Comparison of ENCODE assay signal across 22 cellular contexts in genomic region chr18:56421641-56422040, GRCh38.
DNase-seq lines count a peak whose midpoint lies in the region; ATAC-seq, FAIRE-seq and TF ChIP-seq lines count a peak whose summit lies in the region.
"Had no signal": no experiment of that assay in that cellular context is flagged by ENCODE, and none has a peak within 500 bp of the region (broad histone marks: within the 10 kb centered on the region; RNA-seq: fewer than 3 reads in every experiment).

No MANE protein-coding gene starts in this region.

- no peak overlapping the region for H3K27ac Mint-ChIP-seq in osteocyte (ENCODE audit: unreplicated experiment)
- H3K27ac Mint-ChIP-seq: CD4-positive, alpha-beta T cell had no signal

- no peak overlapping the region for H3K14ac ChIP-seq in H1 (ENCODE audit: insufficient read length)

- H3K4ac ChIP-seq in H1 (replicated peaks; ENCODE audit: insufficient read length, low read depth, low read length), result no peak overlapping the region

- FAIRE-seq in D721Med (lab: Jason Lieb, UNC) (peak; percentile 95), H1 (lab: Jason Lieb, UNC) (no peak)
- FAIRE-seq: A549, GM12892 had no signal

- H3K9ac ChIP-seq in H1 (replicated peaks in 1 of 4; ENCODE audit: extremely low read depth in 1 of 4, low read depth in 3 of 4, low read length in 3 of 4), result no peak overlapping the region
- H3K9ac ChIP-seq: BLaER1 treated with 17β-estradiol and CSF1 and Interleukin-3, amounts not matched to agents 10 nM and 100 nM had no signal

- H3K9me3 ChIP-seq in H1 (ENCODE audit: insufficient read depth in 2 of 2, low read depth in 1 of 2, low read length in 1 of 2) (no peaks in the 10 kb centered on the region; a peak in 1 of 4 replicates), heart right ventricle (peaks cover 0 to 6% (median 0%) of the 10 kb centered on the region in 11 donors), testis (no peaks in the 10 kb centered on the region)
- H3K9me3 ChIP-seq: A549, BE2C had no signal

- peak overlapping the region; percentile 79; the same call in 1 of the 2 replicates for H2BK5ac ChIP-seq in H1 (ENCODE audit: low read depth, low read length)

- no peak overlapping the region for H3K56ac ChIP-seq in H1 (replicated peaks; ENCODE audit: insufficient read length, low read depth, low read length)

- ATAC-seq in foreskin keratinocyte, result peak; percentile 49
- ATAC-seq in heart right ventricle, result no peak
- ATAC-seq: A549 had no signal

- POLR2A ChIA-PET in H1 (lab: Charles Lee; ENCODE audit: partially characterized antibody), result no interaction called here

- no peak for TF ChIP-seq EP300 in H1 (IDR thresholded peaks at IDR 0.05; ENCODE audit: borderline replicate concordance in 1 of 2, low read depth in 2 of 2, low read length in 2 of 2)

- H3K27me3 ChIP-seq in H1 (replicated peaks in 1 of 4; ENCODE audit: control insufficient read depth in 3 of 4, extremely low read depth in 1 of 4, insufficient read depth in 3 of 4, low read length in 3 of 4) (no peaks in the 10 kb centered on the region), foreskin keratinocyte (no peaks in the 10 kb centered on the region), heart right ventricle (no peaks in the 10 kb centered on the region), testis (no peaks in the 10 kb centered on the region)
- H3K27me3 ChIP-seq: BE2C; BLaER1 treated with 17β-estradiol and CSF1 and Interleukin-3, amounts not matched to agents 10 nM and 100 nM had no signal

- no peak overlapping the region for H2BK20ac ChIP-seq in H1 (ENCODE audit: low read length)

- no peaks in the 10 kb centered on the region for H3K4me1 Mint-ChIP-seq in osteocyte (ENCODE audit: unreplicated experiment)
- H3K4me1 Mint-ChIP-seq: CD14-positive monocyte; CD8-positive, alpha-beta memory T cell had no signal

- H2AK5ac ChIP-seq in H1 (ENCODE audit: low read depth, low read length), result 0 out of 2 replicates have a peak overlapping the region, but pooled peaks have one; percentile 68

- WGBS in H1 (ENCODE audit: extremely low coverage in 1 of 2, insufficient coverage in 1 of 2, insufficient read length in 1 of 2, insufficient replicate concordance in 2 of 2, low coverage in 1 of 2, low lambda C conversion rate in 2 of 2, missing lambda C conversion rate in 1 of 2), 2 experiments, result 87% methylated on average over 2 of the region's 2 CpGs; no CpG with 5 or more reads in 1 of the 2 experiments
- WGBS in heart right ventricle, 2 donors, result 93 to 97% methylated on average over 2 of the region's 2 CpGs
- WGBS in testis, 2 donors, result 85 to 92% methylated on average over 2 of the region's 2 CpGs

- H3K9me3 Mint-ChIP-seq in osteocyte (ENCODE audit: unreplicated experiment), result no peaks in the 10 kb centered on the region
- H3K9me3 Mint-ChIP-seq: CD4-positive, alpha-beta T cell had no signal

- H2BK12ac ChIP-seq in H1 (ENCODE audit: low read depth, low read length), result no peak overlapping the region

- no peak overlapping the region for H3K4me2 ChIP-seq in H1 (ENCODE audit: insufficient read depth in 1 of 2, low read depth in 2 of 2, low read length in 2 of 2)
- H3K4me2 ChIP-seq: A549; BLaER1 treated with 17β-estradiol and CSF1 and Interleukin-3, amounts not matched to agents 10 nM and 100 nM had no signal

- no peaks in the 10 kb centered on the region for H3K23me2 ChIP-seq in H1 (ENCODE audit: low read depth, low read length)

- TF ChIP-seq RAD21 in H1 (IDR thresholded peaks at IDR 0.05 in 1 of 2, conservative IDR thresholded peaks at IDR 0.05 in 1 of 2; ENCODE audit: low read depth in 2 of 2, low read length in 2 of 2), result no peak

- no peak overlapping the region for H3K4me3 ChIP-seq in H1 (ENCODE audit: extremely low read depth in 1 of 4, insufficient read depth in 2 of 4, low read depth in 3 of 4, low read length in 4 of 4)
- H3K4me3 ChIP-seq in heart right ventricle, result no peak overlapping the region
- no peak overlapping the region for H3K4me3 ChIP-seq in testis
- H3K4me3 ChIP-seq: A549; BLaER1 treated with 17β-estradiol and CSF1 and Interleukin-3, amounts not matched to agents 10 nM and 100 nM had no signal

- CTCF ChIA-PET in H1 (lab: Charles Lee; ENCODE audit: partially characterized antibody), result no interaction called here

- H3K36me3 ChIP-seq in H1 (ENCODE audit: control insufficient read depth in 2 of 4, insufficient read depth in 4 of 4, low read length in 3 of 4) (no peaks in the 10 kb centered on the region), heart right ventricle (no peaks in the 10 kb centered on the region), testis (ENCODE audit: low read depth, missing control alignments) (no peaks in the 10 kb centered on the region)
- H3K36me3 ChIP-seq: BE2C; BLaER1 treated with 17β-estradiol and CSF1 and Interleukin-3, amounts not matched to agents 10 nM and 100 nM had no signal

- H4K8ac ChIP-seq in H1 (ENCODE audit: extremely low read depth, insufficient read depth, low read length), result no peak overlapping the region

- DNase-seq in D721Med (ENCODE audit: insufficient read length, low spot score), result no peak
- peak; percentile 23 for DNase-seq in HT1080 (ENCODE audit: low read depth)
- no peak for DNase-seq in H1 (ENCODE audit: low read depth in 1 of 2, low spot score in 2 of 2)
- DNase-seq in foreskin keratinocyte, result peak; percentile 16 to 35
- DNase-seq in heart right ventricle, result no peak
- no peak for DNase-seq in testis
- no peak for DNase-seq in osteocyte (ENCODE audit: extremely low spot score, unreplicated experiment)
- DNase-seq: 8988T; ACHN; AML-193; BE2C; CD4-positive, alpha-beta T cell; CD8-positive, alpha-beta memory T cell; DMS53; DMS79 treated with DMSO at 0.1 percent for 48 hours; GOT3; H7; HCEC 1CT had no signal

- no peak overlapping the region for H3K18ac ChIP-seq in H1 (ENCODE audit: extremely low read depth, low read length)

- H3K36me3 Mint-ChIP-seq in osteocyte (ENCODE audit: unreplicated experiment), result no peaks in the 10 kb centered on the region
- H3K36me3 Mint-ChIP-seq: CD14-positive monocyte; CD8-positive, alpha-beta memory T cell had no signal

- no peak overlapping the region for H3K4me3 Mint-ChIP-seq in osteocyte (ENCODE audit: unreplicated experiment)
- H3K4me3 Mint-ChIP-seq: CD14-positive monocyte; CD4-positive, alpha-beta T cell; CD8-positive, alpha-beta memory T cell had no signal

- no peak overlapping the region for H4K5ac ChIP-seq in H1 (ENCODE audit: insufficient read length, low read depth, low read length)

- H3K23ac ChIP-seq in H1 (ENCODE audit: insufficient read length), result no peak overlapping the region

- peak overlapping the region; percentile 36 for H4K91ac ChIP-seq in H1 (replicated peaks; ENCODE audit: insufficient read length, low read length)

- H2BK120ac ChIP-seq in H1 (replicated peaks; ENCODE audit: low read depth, low read length), result peak overlapping the region; percentile 90

- H2AFZ ChIP-seq in H1 (ENCODE audit: low read length), result no peak overlapping the region

- TF ChIP-seq POLR2A in H1 (IDR thresholded peaks at IDR 0.05; ENCODE audit: control extremely low read depth in 1 of 2, low read depth in 2 of 2, low read length in 2 of 2) (no peak), testis (IDR thresholded peaks at IDR 0.05) (no peak)

- no peaks in the 10 kb centered on the region for H3K79me2 ChIP-seq in H1 (ENCODE audit: control insufficient read depth in 1 of 2, insufficient read depth in 2 of 2, low read length in 2 of 2)

- H2BK15ac ChIP-seq in H1 (ENCODE audit: low read length), result no peak overlapping the region

- TF ChIP-seq CTCF in D721Med (IDR thresholded peaks at IDR 0.05; ENCODE audit: insufficient read depth, missing control alignments) (no peak), H1 (IDR thresholded peaks at IDR 0.05; ENCODE audit: control extremely low read depth in 1 of 3, insufficient read depth in 1 of 3, low read depth in 1 of 3, low read length in 3 of 3) (no peak), foreskin keratinocyte (conservative IDR thresholded peaks at IDR 0.05) (no peak), heart right ventricle (IDR thresholded peaks at IDR 0.05) (no peak), testis (IDR thresholded peaks at IDR 0.05) (no peak), osteocyte (IDR thresholded peaks at IDR 0.05) (no peak)

- H3K27me3 Mint-ChIP-seq in osteocyte (ENCODE audit: unreplicated experiment), result peaks cover 5% of the 10 kb centered on the region
- H3K27me3 Mint-ChIP-seq: CD4-positive, alpha-beta T cell had no signal

- no peak overlapping the region for H3K27ac ChIP-seq in H1 (ENCODE audit: low read depth, low read length)
- H3K27ac ChIP-seq in foreskin keratinocyte, result no peak overlapping the region
- no peak overlapping the region for H3K27ac ChIP-seq in heart right ventricle
- H3K27ac ChIP-seq in testis, result no peak overlapping the region
- H3K27ac ChIP-seq: A549; BLaER1 treated with 17β-estradiol and CSF1 and Interleukin-3, amounts not matched to agents 10 nM and 100 nM had no signal

- H3K4me1 ChIP-seq in H1 (replicated peaks in 1 of 4; ENCODE audit: control insufficient read depth in 3 of 4, insufficient read depth in 4 of 4, low read length in 3 of 4) (peaks cover 0 to 6% (median 1%) of the 10 kb centered on the region in 4 experiments; a peak in 1 of 7 replicates), foreskin keratinocyte (no peaks in the 10 kb centered on the region), heart right ventricle (no peaks in the 10 kb centered on the region), testis (no peaks in the 10 kb centered on the region)
- H3K4me1 ChIP-seq: A549; BE2C; BLaER1 treated with 17β-estradiol and CSF1 and Interleukin-3, amounts not matched to agents 10 nM and 100 nM had no signal

- H4K20me1 ChIP-seq in H1 (replicated peaks in 1 of 2; ENCODE audit: control insufficient read depth in 1 of 2, insufficient read depth in 2 of 2, low read length in 2 of 2), result no peaks in the 10 kb centered on the region
- H4K20me1 ChIP-seq: BLaER1 treated with 17β-estradiol and CSF1 and Interleukin-3, amounts not matched to agents 10 nM and 100 nM had no signal

- H3K79me1 ChIP-seq in H1 (ENCODE audit: low read depth, low read length), result no peaks in the 10 kb centered on the region

- intact Hi-C loops in heart right ventricle (cut with DNase I), result no loop called here
- intact Hi-C loops in testis (cut with DNase I; ENCODE audit: low total_unique reads), result no loop called here

TF ChIP-seq in H1, 55 proteins besides CTCF, POLR2A, EP300 and RAD21:
- TF ChIP-seq SRF (IDR thresholded peaks at IDR 0.05; ENCODE audit: low read depth, low read length), result no peak
- no peak for TF ChIP-seq ZNF274 (IDR thresholded peaks at IDR 0.05; ENCODE audit: borderline replicate concordance, extremely low read depth, low read length)
- no peak for TF ChIP-seq SIN3A (conservative IDR thresholded peaks at IDR 0.05 in 1 of 2, IDR thresholded peaks at IDR 0.05 in 1 of 2; ENCODE audit: low read depth in 1 of 2, low read length in 2 of 2)
- TF ChIP-seq TBP (IDR thresholded peaks at IDR 0.05; ENCODE audit: low read depth, low read length), result no peak
- no peak for TF ChIP-seq EGR1 (IDR thresholded peaks at IDR 0.05; ENCODE audit: borderline replicate concordance, low read depth, low read length)
- TF ChIP-seq CBX8 (IDR thresholded peaks at IDR 0.05; ENCODE audit: borderline replicate concordance, low read depth, low read length), result no peak
- no peak for TF ChIP-seq SAP30 (IDR thresholded peaks at IDR 0.05; ENCODE audit: insufficient read depth, insufficient replicate concordance, low read length)
- no peak for TF ChIP-seq ASH2L (IDR thresholded peaks at IDR 0.05; ENCODE audit: low read length)
- no peak for TF ChIP-seq HDAC2 (IDR thresholded peaks at IDR 0.05; ENCODE audit: borderline replicate concordance in 1 of 2, low read depth in 2 of 2, low read length in 2 of 2)

Comparison
In these comparisons a context has a peak if more than half of its experiments do, and no peak if none do; other contexts are left out.
1. DNase-seq: peak in HT1080 (single experiment) and foreskin keratinocyte (2 of 2); none in D721Med (single experiment), H1 (0 of 2), heart right ventricle (0 of 2), testis (single experiment) and osteocyte (single experiment).